Comparison of ENCODE assay signal across 21 cellular contexts in genomic region chr7:41383596-41383995, GRCh38.
DNase-seq lines count a peak whose midpoint lies in the region; ATAC-seq and TF ChIP-seq lines count a peak whose summit lies in the region.
"Had no signal": no experiment of that assay in that cellular context is flagged by ENCODE, and none has a peak within 500 bp of the region (broad histone marks: within the 10 kb centered on the region; RNA-seq: fewer than 3 reads in every experiment).

No MANE protein-coding gene starts in this region.

- no CpG with 5 or more reads among the region's 3 CpGs for WGBS in neuronal stem cell (ENCODE audit: extremely low coverage in 2 of 2, insufficient read length in 2 of 2, insufficient replicate concordance in 1 of 2), 2 donors

- peaks cover 6% of the 10 kb centered on the region for H3K4me1 Mint-ChIP-seq in Caco-2 (ENCODE audit: low read depth, unreplicated experiment)
- H3K4me1 Mint-ChIP-seq in activated CD8-positive, alpha-beta T cell treated with anti-CD3 and anti-CD28 coated beads, Interleukin-2, amount 10 ng/mL, durations not matched to agents 7 days and 5 days (ENCODE audit: low read depth) = no peaks in the 10 kb centered on the region
- H3K4me1 Mint-ChIP-seq: CD8-positive, alpha-beta memory T cell had no signal

- no peaks in the 10 kb centered on the region for H3K27me3 ChIP-seq in Caco-2 (replicated peaks; ENCODE audit: control insufficient read depth, insufficient read depth, low read length)
- H3K27me3 ChIP-seq in foreskin keratinocyte = no peaks in the 10 kb centered on the region
- no peaks in the 10 kb centered on the region for H3K27me3 ChIP-seq in lower lobe of right lung (ENCODE audit: low read depth)
- no peaks in the 10 kb centered on the region for H3K27me3 ChIP-seq in neuronal stem cell (ENCODE audit: control insufficient read depth in 3 of 3, insufficient read depth in 3 of 3, low read depth in 1 of 3, low read length in 3 of 3)

- no TSS peak for BruUV-seq in Caco-2 (replicated peaks; lab: Mats Ljungman, UMichigan)

- H3K79me1 ChIP-seq in neuronal stem cell (ENCODE audit: low read depth, low read length) = no peaks in the 10 kb centered on the region

- no peak overlapping the region for H3K4me2 ChIP-seq in neuronal stem cell (ENCODE audit: insufficient read depth, low read length, poor library complexity, severe bottlenecking)

- no peak overlapping the region for H2BK120ac ChIP-seq in neuronal stem cell (ENCODE audit: low read depth, low read length)

- no peak for ATAC-seq in foreskin keratinocyte
- ATAC-seq in lower lobe of right lung = peak; percentile 36 to 45
- no peak for ATAC-seq in activated CD8-positive, alpha-beta T cell treated with anti-CD3 and anti-CD28 coated beads, Interleukin-2, amount 10 ng/mL, durations not matched to agents 7 days and 5 days
- ATAC-seq: HepG2, Panc1 had no signal

- H2BK12ac ChIP-seq in neuronal stem cell (ENCODE audit: low read length) = no peak overlapping the region

- TF ChIP-seq CTCF in Caco-2 (IDR thresholded peaks at IDR 0.05; ENCODE audit: insufficient read depth in 1 of 2, low read depth in 1 of 2, low read length in 1 of 2, severe bottlenecking in 1 of 2, unreplicated experiment in 1 of 2) (no peak), foreskin keratinocyte (conservative IDR thresholded peaks at IDR 0.05) (no peak), lower lobe of right lung (IDR thresholded peaks at IDR 0.05) (no peak)

- H2AFZ ChIP-seq in neuronal stem cell (ENCODE audit: low read length) = no peak overlapping the region

- peak overlapping the region; percentile 6 for H3K27ac Mint-ChIP-seq in Caco-2 (ENCODE audit: unreplicated experiment)
- no peak overlapping the region for H3K27ac Mint-ChIP-seq in activated CD8-positive, alpha-beta T cell treated with anti-CD3 and anti-CD28 coated beads, Interleukin-2, amount 10 ng/mL, durations not matched to agents 7 days and 5 days
- H3K27ac Mint-ChIP-seq: CD8-positive, alpha-beta memory T cell had no signal

- H3K27ac ChIP-seq in foreskin keratinocyte (peak overlapping the region; percentile 13), lower lobe of right lung (no peak overlapping the region), neuronal stem cell (replicated peaks; ENCODE audit: low read length) (no peak overlapping the region)
- H3K27ac ChIP-seq: C4-2B, HL-60 had no signal

- no peak overlapping the region for H2AK5ac ChIP-seq in neuronal stem cell (ENCODE audit: low read depth, low read length)

- H3K27me3 Mint-ChIP-seq in Caco-2 (ENCODE audit: insufficient read depth, unreplicated experiment) = no peaks in the 10 kb centered on the region
- H3K27me3 Mint-ChIP-seq in activated CD8-positive, alpha-beta T cell treated with anti-CD3 and anti-CD28 coated beads, Interleukin-2, amount 10 ng/mL, durations not matched to agents 7 days and 5 days (ENCODE audit: low read depth) = no peaks in the 10 kb centered on the region

- no peak overlapping the region for H3K4ac ChIP-seq in neuronal stem cell (ENCODE audit: low read length)

- no peaks in the 10 kb centered on the region for H3K36me3 ChIP-seq in Caco-2 (ENCODE audit: control insufficient read depth, insufficient read depth, low read length)
- H3K36me3 ChIP-seq in lower lobe of right lung = no peaks in the 10 kb centered on the region
- H3K36me3 ChIP-seq in neuronal stem cell (replicated peaks in 1 of 2; ENCODE audit: control insufficient read depth in 2 of 2, insufficient read depth in 2 of 2, low read length in 2 of 2) = no peaks in the 10 kb centered on the region

- no peak overlapping the region for H3K18ac ChIP-seq in neuronal stem cell (ENCODE audit: low read length)

- no peak overlapping the region for H2BK5ac ChIP-seq in neuronal stem cell (ENCODE audit: low read length)

- no peak overlapping the region for H3K9ac ChIP-seq in neuronal stem cell (ENCODE audit: low read depth, low read length, poor library complexity)

- no peak overlapping the region for H4K8ac ChIP-seq in neuronal stem cell (ENCODE audit: low read depth, low read length)

- H3K4me3 Mint-ChIP-seq in Caco-2 (ENCODE audit: unreplicated experiment) = no peak overlapping the region
- no peak overlapping the region for H3K4me3 Mint-ChIP-seq in activated CD8-positive, alpha-beta T cell treated with anti-CD3 and anti-CD28 coated beads, Interleukin-2, amount 10 ng/mL, durations not matched to agents 7 days and 5 days
- H3K4me3 Mint-ChIP-seq: CD8-positive, alpha-beta memory T cell had no signal

- H3K9me3 ChIP-seq in Caco-2 = no peaks in the 10 kb centered on the region; the same call in 1 of the 2 replicates
- H3K9me3 ChIP-seq in lower lobe of right lung = no peaks in the 10 kb centered on the region
- H3K9me3 ChIP-seq in neuronal stem cell (replicated peaks in 1 of 2; ENCODE audit: control insufficient read depth in 2 of 2, insufficient read depth in 1 of 2, low read depth in 1 of 2, low read length in 2 of 2) = no peaks in the 10 kb centered on the region

- H3K36me3 Mint-ChIP-seq in Caco-2 (ENCODE audit: insufficient read depth, unreplicated experiment) = no peaks in the 10 kb centered on the region
- H3K36me3 Mint-ChIP-seq in activated CD8-positive, alpha-beta T cell treated with anti-CD3 and anti-CD28 coated beads, Interleukin-2, amount 10 ng/mL, durations not matched to agents 7 days and 5 days (ENCODE audit: low read depth) = no peaks in the 10 kb centered on the region
- H3K36me3 Mint-ChIP-seq: CD8-positive, alpha-beta memory T cell had no signal

- no peaks in the 10 kb centered on the region; the same call in 1 of the 2 replicates for H3K4me1 ChIP-seq in Caco-2
- peaks cover 31% of the 10 kb centered on the region for H3K4me1 ChIP-seq in foreskin keratinocyte
- H3K4me1 ChIP-seq in lower lobe of right lung = no peaks in the 10 kb centered on the region
- H3K4me1 ChIP-seq in neuronal stem cell (ENCODE audit: control insufficient read depth in 2 of 2, insufficient read depth in 1 of 2, low read depth in 1 of 2, low read length in 2 of 2) = peaks cover 0 to 8% of the 10 kb centered on the region in 2 donors

- H3K4me3 ChIP-seq in Caco-2 (ENCODE audit: low read depth, low read length) (no peak overlapping the region), lower lobe of right lung (no peak overlapping the region), neuronal stem cell (ENCODE audit: low read length in 2 of 2) (no peak overlapping the region)

- CTCF ChIA-PET in Caco-2 (lab: Charles Lee) = no interaction called here
- CTCF ChIA-PET in activated CD8-positive, alpha-beta T cell treated with anti-CD3 and anti-CD28 coated beads, Interleukin-2, amount 10 ng/mL, durations not matched to agents 7 days and 5 days (lab: Charles Lee) = no interaction called here

- POLR2A ChIA-PET in Caco-2 (lab: Charles Lee) = no interaction called here
- POLR2A ChIA-PET in activated CD8-positive, alpha-beta T cell treated with anti-CD3 and anti-CD28 coated beads, Interleukin-2, amount 10 ng/mL, durations not matched to agents 7 days and 5 days (lab: Charles Lee) = no interaction called here

- H2BK15ac ChIP-seq in neuronal stem cell (ENCODE audit: low read length) = no peak overlapping the region

- no peak overlapping the region for H3K23ac ChIP-seq in neuronal stem cell (ENCODE audit: low read depth, low read length, poor library complexity)

- H3K9me3 Mint-ChIP-seq in Caco-2 (ENCODE audit: unreplicated experiment) = peaks cover 6% of the 10 kb centered on the region
- peaks cover 5% of the 10 kb centered on the region for H3K9me3 Mint-ChIP-seq in activated CD8-positive, alpha-beta T cell treated with anti-CD3 and anti-CD28 coated beads, Interleukin-2, amount 10 ng/mL, durations not matched to agents 7 days and 5 days (ENCODE audit: insufficient read depth)

- no peak for DNase-seq in Caco-2
- DNase-seq in HK-2 (ENCODE audit: unreplicated experiment) = peak; percentile 6
- DNase-seq in foreskin keratinocyte = peak in 1 of 2 donors; percentile 32
- no peak for DNase-seq in lower lobe of right lung
- no peak for DNase-seq in activated CD8-positive, alpha-beta T cell treated with anti-CD3 and anti-CD28 coated beads, Interleukin-2, amount 10 ng/mL, durations not matched to agents 7 days and 5 days
- DNase-seq in amygdala (lab: John Stamatoyannopoulos, UW) = no peak
- no peak for DNase-seq in neuronal stem cell (ENCODE audit: low spot score)
- no peak for DNase-seq in HuH-7.5 (ENCODE audit: low spot score)
- DNase-seq: CD8-positive, alpha-beta memory T cell; H7; KBM-7; NCI-H1092 treated with DMSO at 0.1 percent for 48 hours; NCI-H2029 treated with DMSO at 0.1 percent for 48 hours; NCI-H226; NCI-H510A treated with DMSO at 0.1 percent for 48 hours; NCI-H774; NK-92 treated with Interleukin-12 subunit alpha and Interleukin-12 subunit beta, amount 100 ng/mL, for 24 hours had no signal

- no peak overlapping the region for H3K14ac ChIP-seq in neuronal stem cell (ENCODE audit: low read length)

- no peak overlapping the region for H4K91ac ChIP-seq in neuronal stem cell (ENCODE audit: low read depth, low read length, poor library complexity)

- intact Hi-C loops in Caco-2 (cut with micrococcal nuclease; ENCODE audit: unreplicated experiment) = no loop called here
- intact Hi-C loops in lower lobe of right lung (cut with DNase I) = no loop called here

Comparison
In these comparisons a context has a peak if more than half of its experiments do, and no peak if none do; other contexts are left out.
1. ATAC-seq: peak in lower lobe of right lung (2 of 2); none in foreskin keratinocyte (single experiment) and activated CD8-positive, alpha-beta T cell treated with anti-CD3 and anti-CD28 coated beads, Interleukin-2, amount 10 ng/mL, durations not matched to agents 7 days and 5 days (single experiment).